In the genomic region with DNA sequence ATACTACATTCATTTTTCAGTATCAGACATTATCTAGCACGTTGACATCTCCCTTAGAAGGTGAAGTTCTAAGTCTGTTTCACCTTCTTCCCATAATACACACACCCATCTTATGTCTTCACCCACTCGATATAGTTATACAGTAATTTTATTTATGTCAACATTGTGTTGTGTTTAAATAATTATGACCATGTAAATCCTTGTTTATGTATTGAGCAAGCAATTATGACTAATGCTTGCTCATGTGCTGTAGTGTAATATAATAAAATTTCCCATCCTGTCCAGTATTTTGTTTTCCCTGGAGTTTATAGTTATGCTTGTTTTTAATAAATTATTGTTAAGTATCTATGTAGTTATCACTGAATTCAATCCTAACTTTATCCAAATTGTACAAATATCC, we compare ENCODE assay signal across 1 cellular context.
TF ChIP-seq lines count a peak whose summit lies in the region.

No MANE protein-coding gene starts in this region.

TF ChIP-seq in HepG2, 621 proteins besides CTCF, POLR2A, EP300 and RAD21:
- no peak for TF ChIP-seq MAX (IDR thresholded peaks at IDR 0.05)
- TF ChIP-seq ZC3H4 (CRISPR knock-in tag; IDR thresholded peaks at IDR 0.05; ENCODE audit: borderline replicate concordance), result no peak
- no peak for TF ChIP-seq HOXA7 (CRISPR knock-in tag; IDR thresholded peaks at IDR 0.05)
- no peak for TF ChIP-seq TCF7L2 (IDR thresholded peaks at IDR 0.05; ENCODE audit: low read depth, low read length)
- no peak for TF ChIP-seq KDM2A (CRISPR knock-in tag; IDR thresholded peaks at IDR 0.05; ENCODE audit: borderline replicate concordance, low read depth)
- no peak for TF ChIP-seq ZNF235 (CRISPR knock-in tag; IDR thresholded peaks at IDR 0.05; ENCODE audit: borderline replicate concordance)
- no peak for TF ChIP-seq STAT5B (CRISPR knock-in tag; IDR thresholded peaks at IDR 0.05)
- no peak for TF ChIP-seq ZNF746 (CRISPR knock-in tag; IDR thresholded peaks at IDR 0.05)
- no peak for TF ChIP-seq PHB2 (IDR thresholded peaks at IDR 0.05; ENCODE audit: partially characterized antibody)
- no peak for TF ChIP-seq TAF1 (CRISPR knock-in tag; IDR thresholded peaks at IDR 0.05)
- no peak for TF ChIP-seq SIN3A (IDR thresholded peaks at IDR 0.05; ENCODE audit: borderline replicate concordance, low read depth, low read length)
- TF ChIP-seq CAMTA2 (CRISPR knock-in tag; IDR thresholded peaks at IDR 0.05; ENCODE audit: borderline replicate concordance), result no peak
- TF ChIP-seq ZFP90 (CRISPR knock-in tag; IDR thresholded peaks at IDR 0.05; ENCODE audit: borderline replicate concordance), result no peak
- no peak for TF ChIP-seq HCFC1 (IDR thresholded peaks at IDR 0.05; ENCODE audit: low read depth, low read length)
